Comparison of ENCODE assay signal across 8 cellular contexts in the genomic region with DNA sequence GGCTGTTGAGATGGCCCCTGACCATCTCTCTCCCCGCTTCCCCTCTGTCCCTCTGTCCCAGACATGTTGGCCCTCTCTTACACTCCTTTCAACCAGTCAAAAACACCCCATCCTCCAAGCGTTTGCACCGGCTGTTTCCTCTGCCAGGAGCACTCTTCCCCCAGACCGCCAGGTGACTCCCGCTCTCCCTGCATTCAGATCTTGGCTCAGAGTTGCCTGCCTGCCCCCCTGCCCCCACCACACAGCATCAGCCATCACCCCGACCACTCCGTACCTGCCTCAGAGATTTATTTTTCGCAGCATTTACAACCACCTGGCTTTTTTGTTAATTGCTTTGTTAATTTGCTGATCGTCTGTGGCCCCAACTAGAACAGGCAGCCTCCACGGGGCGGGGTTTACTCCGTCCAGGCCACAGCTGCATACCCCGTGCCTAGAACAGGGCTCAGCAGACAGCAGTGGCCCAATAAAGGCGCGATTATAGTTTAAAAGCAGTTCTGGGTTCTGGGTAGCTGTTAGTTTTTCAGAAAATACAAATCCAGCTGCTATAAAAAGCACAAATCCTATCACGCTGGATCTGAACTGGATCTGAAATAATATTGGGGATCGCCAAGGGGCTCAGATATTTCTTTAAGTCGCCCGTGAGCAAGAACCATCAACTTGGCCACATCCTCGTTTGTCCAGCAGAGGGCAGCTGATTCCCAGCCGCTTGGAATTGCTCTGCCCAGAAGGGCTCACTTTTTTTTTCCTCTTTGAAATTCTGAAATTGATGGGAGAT.
A peak's percentile ranks its signal among the peaks of the same experiment; 100 is the strongest.
DNase-seq lines count a peak whose midpoint lies in the region; ATAC-seq and TF ChIP-seq lines count a peak whose summit lies in the region.

No MANE protein-coding gene starts in this region.

- H3K27me3 ChIP-seq in foreskin keratinocyte (no peaks in the 10 kb centered on the region), osteoblast (ENCODE audit: insufficient read depth, low read length) (peaks cover 10% of the 10 kb centered on the region)

- no peaks in the 10 kb centered on the region for H3K79me2 ChIP-seq in osteoblast (ENCODE audit: insufficient read depth, low read length)

- no peaks in the 10 kb centered on the region for H3K9me3 ChIP-seq in osteoblast (ENCODE audit: low read depth, low read length)

- no peak overlapping the region for H3K4me2 ChIP-seq in osteoblast (ENCODE audit: insufficient read depth, low read length)

- H4K20me1 ChIP-seq in osteoblast (ENCODE audit: insufficient read depth, low read length) = no peaks in the 10 kb centered on the region

- H3K4me1 ChIP-seq in foreskin keratinocyte (no peaks in the 10 kb centered on the region), osteoblast (ENCODE audit: insufficient read depth, low read length) (no peaks in the 10 kb centered on the region)

- H2AFZ ChIP-seq in osteoblast (ENCODE audit: low read length) = no peak overlapping the region

- H3K4me3 ChIP-seq in GM12875 (ENCODE audit: low read depth, low read length) (no peak overlapping the region), osteoblast (ENCODE audit: insufficient read depth, low read length) (no peak overlapping the region)

- no peaks in the 10 kb centered on the region for H3K36me3 ChIP-seq in osteoblast (ENCODE audit: insufficient read depth, low read length)

- TF ChIP-seq CTCF in GM12875 (IDR thresholded peaks at IDR 0.05; ENCODE audit: borderline replicate concordance, insufficient read depth, low read depth, low read length) (peak; percentile 76), foreskin keratinocyte (conservative IDR thresholded peaks at IDR 0.05) (peak; percentile 72), osteoblast (IDR thresholded peaks at IDR 0.05; ENCODE audit: extremely low read depth, low read depth, low read length) (peak; percentile 89)

- DNase-seq in A172 (ENCODE audit: low spot score) (peak; percentile 73), NCI-H226 (peak; percentile 20), foreskin keratinocyte (peak in 1 of 2 donors; percentile 8), osteoblast (ENCODE audit: insufficient read length, low spot score, missing footprints) (peak; percentile 94), NCI-H128 (lab: John Stamatoyannopoulos, UW; ENCODE audit: unreplicated experiment) (no peak)
- peak; percentile 67 for DNase-seq in activated CD8-positive, alpha-beta memory T cell treated with anti-CD3 and anti-CD28 coated beads for 24 hours

- H3K27ac ChIP-seq in foreskin keratinocyte (no peak overlapping the region), osteoblast (ENCODE audit: low read depth, low read length) (no peak overlapping the region)

- peak; percentile 36 for ATAC-seq in foreskin keratinocyte
- ATAC-seq in HG03342 (IDR thresholded peaks at IDR 0.05; ENCODE audit: unreplicated experiment) = no peak
